8 cellular contexts compared by ENCODE assay signal in genomic region chr2:219253753-219254589, GRCh38. TPM values are rescaled to one million over a fixed set of nuclear protein-coding genes. Genes with fewer than 3 reads are reported as not detected.
DNase-seq lines count a peak whose midpoint lies in the region; ATAC-seq, FAIRE-seq and TF ChIP-seq lines count a peak whose summit lies in the region.

TUBA4A (minus strand) TSS chr2:219253918; CDS start chr2:219253858, 60 bp downstream.

- no peak for FAIRE-seq in bronchial epithelial cell (lab: Jason Lieb, UNC)

- peak within 1 kb of the TSS; percentile 82 for H3K4me3 Mint-ChIP-seq in activated B cell treated with CpG ODN at 0.5 μM for 24 hours

- CTCF ChIA-PET in activated B cell treated with CpG ODN at 0.5 μM for 24 hours (lab: Charles Lee): interaction anchor here (1.1 to 4.4 kb wide), 9 partner anchors 8 to 135 kb away, joined by 3 to 42 read pairs (median 7); partner anchors contain the start of genes ANKZF1, ATG9A, CNPPD1 and DNAJB2

- POLR2A ChIA-PET in activated B cell treated with CpG ODN at 0.5 μM for 24 hours (lab: Charles Lee): interaction anchor here (0.6 to 12.0 kb wide), 22 partner anchors 8 to 362 kb away, joined by 3 to 287 read pairs (median 7); partner anchors contain the start of genes ABCB6, ANKZF1, ATG9A and CNPPD1

- peak; percentile 49 for ATAC-seq in HG02981 (IDR thresholded peaks at IDR 0.05; ENCODE audit: unreplicated experiment)
- ATAC-seq in activated B cell treated with CpG ODN at 0.5 μM for 24 hours (ENCODE audit: low read depth): peak; percentile 69

- intact Hi-C loops in activated B cell treated with CpG ODN at 0.5 μM for 24 hours (cut with micrococcal nuclease): loop anchor here (1.0 to 5.0 kb wide), 12 partner anchors 9 to 686 kb away; partner anchors contain the start of genes ANKZF1, ATG9A, CHPF and CNOT9

- no peak for TF ChIP-seq CTCF in activated B cell treated with CpG ODN at 0.5 μM for 24 hours (IDR thresholded peaks at IDR 0.05)
- TF ChIP-seq CTCF in bronchial epithelial cell (IDR thresholded peaks at IDR 0.05; ENCODE audit: insufficient read depth, low read length, severe bottlenecking): peak; percentile 10

- no peaks in the 10 kb centered on the region for H3K27me3 ChIP-seq in bronchial epithelial cell (ENCODE audit: control insufficient read depth, insufficient read depth, low read length)

- no peaks in the 10 kb centered on the region for H3K27me3 Mint-ChIP-seq in activated B cell treated with CpG ODN at 0.5 μM for 24 hours

- peaks cover 53% of the 10 kb centered on the region for H3K4me1 Mint-ChIP-seq in activated B cell treated with CpG ODN at 0.5 μM for 24 hours

- H3K9me3 Mint-ChIP-seq in activated B cell treated with CpG ODN at 0.5 μM for 24 hours: no peaks in the 10 kb centered on the region

- H3K36me3 Mint-ChIP-seq in activated B cell treated with CpG ODN at 0.5 μM for 24 hours (ENCODE audit: low read depth): peaks cover 42% of the 10 kb centered on the region

- H3K27ac Mint-ChIP-seq in activated B cell treated with CpG ODN at 0.5 μM for 24 hours: peak within 1 kb of the TSS; percentile 98

- peak within 1 kb of the TSS; percentile 93 for H3K4me3 ChIP-seq in bronchial epithelial cell (ENCODE audit: low read depth, low read length)

- DNase-seq in NCI-H2029 (lab: John Stamatoyannopoulos, UW): peak; percentile 71
- DNase-seq in NCI-H2029 treated with DMSO at 0.1 percent for 48 hours (lab: John Stamatoyannopoulos, UW): no peak
- peak; percentile 88 for DNase-seq in NCI-H2227 (lab: John Stamatoyannopoulos, UW; ENCODE audit: unreplicated experiment)
- DNase-seq in activated B cell treated with CpG ODN at 0.5 μM for 24 hours: peak; percentile 90
- peak; percentile 61 for DNase-seq in bronchial epithelial cell (ENCODE audit: low read depth)
- DNase-seq in islet precursor cell: peak; percentile 79
- DNase-seq in stimulated activated CD4-positive, alpha-beta T cell treated with anti-CD3 and anti-CD28 coated beads, Interleukin-12 subunit alpha, Interleukin-12 subunit beta, amount 100 ng/mL, for 4 hours: peak; percentile 90

- H3K36me3 ChIP-seq in bronchial epithelial cell (ENCODE audit: control insufficient read depth, insufficient read depth, low read length): peaks cover 17% of the 10 kb centered on the region

RNA-seq across cellular contexts. Expression of gene TUBA4A, which starts in this region (rescaled TPM):
- 184 and 192 TPM in 2 replicates for total RNA-seq in activated B cell treated with CpG ODN at 0.5 μM for 24 hours
- total RNA-seq in bronchial epithelial cell: 47.9 and 68.7 TPM in 2 replicates
